In genomic region chr11:73752903-73753302, GRCh38 we compare ENCODE assay signal across 29 cellular contexts. TPM values are rescaled to one million over a fixed set of nuclear protein-coding genes. Genes with fewer than 3 reads are reported as not detected.
DNase-seq lines count a peak whose midpoint lies in the region; ATAC-seq and TF ChIP-seq lines count a peak whose summit lies in the region.
"Had no signal": no experiment of that assay in that cellular context is flagged by ENCODE, and none has a peak within 500 bp of the region (broad histone marks: within the 10 kb centered on the region; RNA-seq: fewer than 3 reads in every experiment).

No MANE protein-coding gene starts in this region.

- intact Hi-C loops in activated CD8-positive, alpha-beta T cell treated with anti-CD3 and anti-CD28 coated beads for 36 hours (cut with micrococcal nuclease), result loop anchor here (10.0 kb wide), 1 partner anchor 122 kb away; the partner anchor contains the start of genes COA4 and PAAF1
- intact Hi-C loops in lower lobe of right lung (cut with DNase I), result no loop called here

- H3K9me3 ChIP-seq in lower lobe of right lung, result no peaks in the 10 kb centered on the region
- H3K9me3 ChIP-seq: colonic mucosa, suprapubic skin, uterus had no signal

- peaks cover 19% of the 10 kb centered on the region for H3K4me1 Mint-ChIP-seq in activated CD8-positive, alpha-beta T cell treated with anti-CD3 and anti-CD28 coated beads, Interleukin-2, amount 10 ng/mL, durations not matched to agents 7 days and 5 days (ENCODE audit: low read depth)
- H3K4me1 Mint-ChIP-seq in activated CD8-positive, alpha-beta T cell treated with anti-CD3 and anti-CD28 coated beads for 36 hours (ENCODE audit: low read depth), result peaks cover 45% of the 10 kb centered on the region

- peaks cover 22% of the 10 kb centered on the region for H3K36me3 Mint-ChIP-seq in activated CD8-positive, alpha-beta T cell treated with anti-CD3 and anti-CD28 coated beads, Interleukin-2, amount 10 ng/mL, durations not matched to agents 7 days and 5 days (ENCODE audit: low read depth)
- peaks cover 18% of the 10 kb centered on the region for H3K36me3 Mint-ChIP-seq in activated CD8-positive, alpha-beta T cell treated with anti-CD3 and anti-CD28 coated beads for 36 hours (ENCODE audit: low read depth)

- CTCF ChIA-PET in activated CD8-positive, alpha-beta T cell treated with anti-CD3 and anti-CD28 coated beads, Interleukin-2, amount 10 ng/mL, durations not matched to agents 7 days and 5 days (lab: Charles Lee), result no interaction called here
- CTCF ChIA-PET in activated CD8-positive, alpha-beta T cell treated with anti-CD3 and anti-CD28 coated beads for 36 hours (lab: Charles Lee), result interaction anchor here (0.9 kb wide), 1 partner anchor 12 kb away, joined by 3 read pairs; no protein-coding TSS in a partner anchor

- no peak overlapping the region for H3K4me3 ChIP-seq in lower lobe of right lung
- H3K4me3 ChIP-seq: colonic mucosa, suprapubic skin, uterus had no signal

- H3K27ac Mint-ChIP-seq in activated CD8-positive, alpha-beta T cell treated with anti-CD3 and anti-CD28 coated beads, Interleukin-2, amount 10 ng/mL, durations not matched to agents 7 days and 5 days, result no peak overlapping the region
- no peak overlapping the region for H3K27ac Mint-ChIP-seq in activated CD8-positive, alpha-beta T cell treated with anti-CD3 and anti-CD28 coated beads for 36 hours
- H3K27ac Mint-ChIP-seq: activated naive CD8-positive, alpha-beta T cell treated with anti-CD3 and anti-CD28 coated beads, Interleukin-2, amount 50 U/mL, for 24 hours; T-helper 2 cell treated with Interferon-gamma antibody and Interleukin-4, amounts not matched to agents 5 μg/mL and 100 μg/mL, for 36 hours had no signal

- no peaks in the 10 kb centered on the region for H3K27me3 Mint-ChIP-seq in activated CD8-positive, alpha-beta T cell treated with anti-CD3 and anti-CD28 coated beads, Interleukin-2, amount 10 ng/mL, durations not matched to agents 7 days and 5 days (ENCODE audit: low read depth)
- H3K27me3 Mint-ChIP-seq in activated CD8-positive, alpha-beta T cell treated with anti-CD3 and anti-CD28 coated beads for 36 hours, result no peaks in the 10 kb centered on the region
- H3K27me3 Mint-ChIP-seq: activated naive CD8-positive, alpha-beta T cell treated with anti-CD3 and anti-CD28 coated beads, Interleukin-2, amount 50 U/mL, for 24 hours; activated T-cell treated with anti-CD3 and anti-CD28 coated beads, Interleukin-2, amount 50 U/mL, for 24 hours; brain; CD4-positive, alpha-beta memory T cell had no signal

- H3K9me3 Mint-ChIP-seq in activated CD8-positive, alpha-beta T cell treated with anti-CD3 and anti-CD28 coated beads, Interleukin-2, amount 10 ng/mL, durations not matched to agents 7 days and 5 days (ENCODE audit: insufficient read depth), result no peaks in the 10 kb centered on the region
- no peaks in the 10 kb centered on the region for H3K9me3 Mint-ChIP-seq in activated CD8-positive, alpha-beta T cell treated with anti-CD3 and anti-CD28 coated beads for 36 hours
- H3K9me3 Mint-ChIP-seq: activated naive CD8-positive, alpha-beta T cell treated with anti-CD3 and anti-CD28 coated beads, Interleukin-2, amount 50 U/mL, for 24 hours; activated T-cell treated with anti-CD3 and anti-CD28 coated beads, Interleukin-2, amount 50 U/mL, for 24 hours; CD4-positive, alpha-beta memory T cell; T-helper 2 cell treated with Interferon-gamma antibody and Interleukin-4, amounts not matched to agents 5 μg/mL and 100 μg/mL, for 36 hours had no signal

- H3K27ac ChIP-seq in lower lobe of right lung, result peak overlapping the region; percentile 54
- H3K27ac ChIP-seq: colonic mucosa, KMS-11, suprapubic skin, uterus, WERI-Rb-1 had no signal

- no peak for ATAC-seq in activated CD8-positive, alpha-beta T cell treated with anti-CD3 and anti-CD28 coated beads, Interleukin-2, amount 10 ng/mL, durations not matched to agents 7 days and 5 days
- ATAC-seq in activated CD8-positive, alpha-beta T cell treated with anti-CD3 and anti-CD28 coated beads for 36 hours, result no peak
- peak; percentile 74 to 81 for ATAC-seq in lower lobe of right lung
- no peak for ATAC-seq in HG03108 (IDR thresholded peaks at IDR 0.05; ENCODE audit: unreplicated experiment)
- no peak for ATAC-seq in HG03571 (IDR thresholded peaks at IDR 0.05; ENCODE audit: unreplicated experiment)
- ATAC-seq: activated naive CD8-positive, alpha-beta T cell treated with anti-CD3 and anti-CD28 coated beads, Interleukin-2, amount 50 U/mL, for 24 hours had no signal

- no peak overlapping the region for H3K4me3 Mint-ChIP-seq in activated CD8-positive, alpha-beta T cell treated with anti-CD3 and anti-CD28 coated beads, Interleukin-2, amount 10 ng/mL, durations not matched to agents 7 days and 5 days
- no peak overlapping the region for H3K4me3 Mint-ChIP-seq in activated CD8-positive, alpha-beta T cell treated with anti-CD3 and anti-CD28 coated beads for 36 hours
- H3K4me3 Mint-ChIP-seq: activated naive CD8-positive, alpha-beta T cell treated with anti-CD3 and anti-CD28 coated beads, Interleukin-2, amount 50 U/mL, for 24 hours; activated T-cell treated with anti-CD3 and anti-CD28 coated beads, Interleukin-2, amount 50 U/mL, for 24 hours; T-helper 2 cell treated with Interferon-gamma antibody and Interleukin-4, amounts not matched to agents 5 μg/mL and 100 μg/mL, for 36 hours had no signal

- no peaks in the 10 kb centered on the region for H3K27me3 ChIP-seq in lower lobe of right lung (ENCODE audit: low read depth)
- H3K27me3 ChIP-seq: colonic mucosa, suprapubic skin, uterus had no signal

- POLR2A ChIA-PET in activated CD8-positive, alpha-beta T cell treated with anti-CD3 and anti-CD28 coated beads, Interleukin-2, amount 10 ng/mL, durations not matched to agents 7 days and 5 days (lab: Charles Lee), result no interaction called here
- POLR2A ChIA-PET in activated CD8-positive, alpha-beta T cell treated with anti-CD3 and anti-CD28 coated beads for 36 hours (lab: Charles Lee), result interaction anchor here (0.6 kb wide), 2 partner anchors 8 to 127 kb away, joined by 3 read pairs; partner anchors contain the start of gene RAB6A

- no peak for TF ChIP-seq CTCF in activated CD8-positive, alpha-beta T cell treated with anti-CD3 and anti-CD28 coated beads for 36 hours (IDR thresholded peaks at IDR 0.05)
- TF ChIP-seq CTCF in lower lobe of right lung (IDR thresholded peaks at IDR 0.05), result no peak

- peak; percentile 8 for DNase-seq in activated CD8-positive, alpha-beta T cell treated with anti-CD3 and anti-CD28 coated beads, Interleukin-2, amount 10 ng/mL, durations not matched to agents 7 days and 5 days
- no peak for DNase-seq in activated CD8-positive, alpha-beta T cell treated with anti-CD3 and anti-CD28 coated beads for 36 hours
- DNase-seq in cerebellar cortex (ENCODE audit: low spot score) (peak; percentile 50), lower lobe of right lung (peak; percentile 61), AG20443 (ENCODE audit: low spot score) (no peak), NCI-H1417 (lab: John Stamatoyannopoulos, UW) (no peak)
- DNase-seq: activated CD4-positive, alpha-beta T cell treated with anti-CD3 and anti-CD28 coated beads for 48 hours; activated naive CD8-positive, alpha-beta T cell treated with anti-CD3 and anti-CD28 coated beads, Interleukin-2, amount 50 U/mL, for 24 hours; activated T-cell treated with anti-CD3 and anti-CD28 coated beads, Interleukin-2, amount 50 U/mL, for 24 hours; AML-193; CD4-positive, alpha-beta memory T cell; colonic mucosa; DMS153; effector CD8-positive, alpha-beta T cell; kidney glomerular epithelial cell; mesendoderm; NCI-H1436 treated with DMSO at 0.1 percent for 48 hours; NCI-H2107; NCI-H526; SHP77 treated with DMSO at 0.1 percent for 48 hours; stimulated activated naive CD4-positive, alpha-beta T cell; uterus; WERI-Rb-1 had no signal

- H3K4me1 ChIP-seq in lower lobe of right lung, result peaks cover 71% of the 10 kb centered on the region

- H3K36me3 ChIP-seq in lower lobe of right lung, result no peaks in the 10 kb centered on the region
- H3K36me3 ChIP-seq: colonic mucosa, uterus, WERI-Rb-1 had no signal

RNA-seq across cellular contexts. Expression of gene RAB6A, which starts 8.0 kb away (rescaled TPM):
- total RNA-seq in activated CD8-positive, alpha-beta T cell treated with anti-CD3 and anti-CD28 coated beads, Interleukin-2, amount 10 ng/mL, durations not matched to agents 7 days and 5 days, result 100 to 1,000 TPM in 1 of 2 experiments, 10 to 100 TPM in 1; 97.7 to 101 TPM
- total RNA-seq in activated CD8-positive, alpha-beta T cell treated with anti-CD3 and anti-CD28 coated beads for 36 hours, result 10 to 100 TPM; 75.3 to 77.6 TPM
- total RNA-seq in lower lobe of right lung, result 128 TPM

RNA-seq across cellular contexts. Expression of gene MRPL48, which starts 34.8 kb away (rescaled TPM):
- 10 to 100 TPM; 45.1 to 46.0 TPM for total RNA-seq in activated CD8-positive, alpha-beta T cell treated with anti-CD3 and anti-CD28 coated beads, Interleukin-2, amount 10 ng/mL, durations not matched to agents 7 days and 5 days
- 10 to 100 TPM; 41.3 to 44.9 TPM for total RNA-seq in activated CD8-positive, alpha-beta T cell treated with anti-CD3 and anti-CD28 coated beads for 36 hours
- total RNA-seq in lower lobe of right lung, result 26.5 TPM

Comparison
In these comparisons a context has a peak if more than half of its experiments do, and no peak if none do; other contexts are left out.
1. DNase-seq: peak in activated CD8-positive, alpha-beta T cell treated with anti-CD3 and anti-CD28 coated beads, Interleukin-2, amount 10 ng/mL, durations not matched to agents 7 days and 5 days (single experiment), cerebellar cortex (single experiment) and lower lobe of right lung (single experiment); none in activated CD8-positive, alpha-beta T cell treated with anti-CD3 and anti-CD28 coated beads for 36 hours (single experiment), AG20443 (single experiment) and NCI-H1417 (0 of 3).
2. ATAC-seq: peak in lower lobe of right lung (2 of 2); none in activated CD8-positive, alpha-beta T cell treated with anti-CD3 and anti-CD28 coated beads, Interleukin-2, amount 10 ng/mL, durations not matched to agents 7 days and 5 days (single experiment), activated CD8-positive, alpha-beta T cell treated with anti-CD3 and anti-CD28 coated beads for 36 hours (single experiment), HG03108 (single experiment) and HG03571 (single experiment).